Comparison of ENCODE assay signal across 1 cellular context in the genomic region with DNA sequence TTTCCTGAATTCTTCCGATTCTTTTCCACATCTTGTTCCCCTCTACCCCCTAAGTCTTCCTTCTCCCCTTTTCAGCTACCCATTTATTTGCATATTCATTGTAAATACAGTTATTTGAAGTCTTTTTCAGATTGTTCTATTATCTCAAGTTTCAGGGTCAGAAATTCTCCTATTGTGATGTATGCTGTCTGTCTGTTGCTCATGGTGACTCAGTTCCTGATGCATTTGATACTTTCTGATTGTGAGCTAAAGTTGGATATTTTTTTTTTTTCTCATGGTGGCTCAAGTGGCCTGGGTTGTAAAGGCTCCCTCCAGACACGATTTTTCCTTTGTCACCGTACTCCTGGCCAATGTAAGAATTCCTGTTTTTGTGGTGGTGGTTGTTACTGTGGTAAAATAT.
TF ChIP-seq lines count a peak whose summit lies in the region.

No MANE protein-coding gene starts in this region.

TF ChIP-seq in endothelial cell of umbilical vein, 7 proteins besides CTCF, POLR2A, EP300 and RAD21:
- TF ChIP-seq, protein P1, sequence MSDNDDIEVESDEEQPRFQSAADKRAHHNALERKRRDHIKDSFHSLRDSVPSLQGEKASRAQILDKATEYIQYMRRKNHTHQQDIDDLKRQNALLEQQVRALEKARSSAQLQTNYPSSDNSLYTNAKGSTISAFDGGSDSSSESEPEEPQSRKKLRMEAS (IDR thresholded peaks at IDR 0.05; ENCODE audit: insufficient read depth, insufficient read length), result no peak
- TF ChIP-seq FOS (IDR thresholded peaks at IDR 0.05; ENCODE audit: borderline replicate concordance, insufficient read depth, low read length) (peak; percentile 82), POLR2AphosphoS5 (IDR thresholded peaks at IDR 0.05; ENCODE audit: insufficient read depth, low read depth, low read length) (peak; percentile 36), GATA2 (IDR thresholded peaks at IDR 0.05; ENCODE audit: insufficient read depth, insufficient read length, low read depth, low read length) (peak; percentile 68), EZH2 (IDR thresholded peaks at IDR 0.05; ENCODE audit: borderline replicate concordance, low read depth, low read length, severe bottlenecking) (no peak), JUN (IDR thresholded peaks at IDR 0.05; ENCODE audit: borderline replicate concordance, insufficient read depth, insufficient read length, low read depth) (peak; percentile 94), MYC (IDR thresholded peaks at IDR 0.05; ENCODE audit: low read depth, low read length) (no peak)
TF ChIP-seq in endothelial cell of umbilical vein: peak in this region for 4.
